In genomic region chr1:53015508-53015860, GRCh38 we compare ENCODE assay signal across 8 cellular contexts. TPM values are rescaled to one million over a fixed set of nuclear protein-coding genes. Genes with fewer than 3 reads are reported as not detected.
DNase-seq lines count a peak whose midpoint lies in the region; TF ChIP-seq lines count a peak whose summit lies in the region.

No MANE protein-coding gene starts in this region.

- intact Hi-C loops in cardiac septum (cut with DNase I) (loop anchor here (2.0 kb wide), 1 partner anchor 31 kb away; no protein-coding TSS in a partner anchor), vagina (cut with DNase I) (no loop called here)

- H3K9me3 ChIP-seq in right atrium auricular region (no peaks in the 10 kb centered on the region), vagina (no peaks in the 10 kb centered on the region)

- peaks cover 0 to 20% of the 10 kb centered on the region in 2 donors for H3K4me1 ChIP-seq in right atrium auricular region
- no peaks in the 10 kb centered on the region for H3K4me1 ChIP-seq in mesendoderm (ENCODE audit: control insufficient read depth, low read depth, low read length)
- H3K4me1 ChIP-seq in vagina, result peaks cover 25% of the 10 kb centered on the region

- H2BK15ac ChIP-seq in mesendoderm (replicated peaks; ENCODE audit: low read depth), result no peak overlapping the region

- peak overlapping the region; percentile 45 for H2BK120ac ChIP-seq in mesendoderm (ENCODE audit: low read depth, low read length)

- DNase-seq in right atrium auricular region (ENCODE audit: low spot score), result no peak
- DNase-seq in cardiac septum (ENCODE audit: low spot score), result no peak
- no peak for DNase-seq in brain microvascular endothelial cell
- DNase-seq in mesendoderm, result no peak
- DNase-seq in vagina (ENCODE audit: extremely low spot score in 2 of 2), result no peak
- DNase-seq in ACHN, result no peak
- DNase-seq in stimulated activated CD4-positive, alpha-beta T cell treated with anti-CD3 and anti-CD28 coated beads, Interleukin-15, amount 100 ng/mL, for 24 hours, result no peak
- no peak for DNase-seq in GF-D8 (lab: John Stamatoyannopoulos, UW)

- H3K27ac ChIP-seq in right atrium auricular region, result peak overlapping the region; percentile 29 to 35
- no peak overlapping the region for H3K27ac ChIP-seq in brain microvascular endothelial cell
- H3K27ac ChIP-seq in mesendoderm (ENCODE audit: low read depth, low read length), result no peak overlapping the region
- H3K27ac ChIP-seq in vagina, result peak overlapping the region; percentile 56

- H3K79me2 ChIP-seq in mesendoderm (ENCODE audit: control insufficient read depth, insufficient read depth, low read length), result no peaks in the 10 kb centered on the region

- peak overlapping the region; percentile 26 for H4K5ac ChIP-seq in mesendoderm (ENCODE audit: low read length)

- H3K36me3 ChIP-seq in right atrium auricular region (no peaks in the 10 kb centered on the region), brain microvascular endothelial cell (replicated peaks) (no peaks in the 10 kb centered on the region), mesendoderm (ENCODE audit: control insufficient read depth, insufficient read depth, low read length) (no peaks in the 10 kb centered on the region), vagina (no peaks in the 10 kb centered on the region)

- H3K23ac ChIP-seq in mesendoderm (ENCODE audit: low read length), result peak overlapping the region; percentile 90

- H3K9ac ChIP-seq in mesendoderm (ENCODE audit: low read length), result peak overlapping the region; percentile 69

- H3K27me3 ChIP-seq in right atrium auricular region, result no peaks in the 10 kb centered on the region
- H3K27me3 ChIP-seq in brain microvascular endothelial cell (replicated peaks), result no peaks in the 10 kb centered on the region
- H3K27me3 ChIP-seq in mesendoderm (ENCODE audit: insufficient read depth, low read length, poor library complexity), result no peaks in the 10 kb centered on the region
- H3K27me3 ChIP-seq in vagina, result no peaks in the 10 kb centered on the region

- H2BK5ac ChIP-seq in mesendoderm (ENCODE audit: low read length), result no peak overlapping the region

- WGBS in mesendoderm (ENCODE audit: extremely low coverage, insufficient coverage, low lambda C conversion rate), result no CpG with 5 or more reads among the region's 3 CpGs

- no peak overlapping the region for H3K4ac ChIP-seq in mesendoderm (ENCODE audit: low read depth, low read length)

- no peak overlapping the region for H4K8ac ChIP-seq in mesendoderm (ENCODE audit: low read depth, low read length)

- in situ Hi-C loops in brain microvascular endothelial cell (cut with HindIII; ENCODE audit: low pct_ligation_motif_present, low sequenced_read_pairs), result no loop called here
- in situ Hi-C loops in ACHN (cut with HindIII; ENCODE audit: low pct_ligation_motif_present, low pct_unique_long_range_greater_than_20kb, low sequenced_read_pairs), result no loop called here

- no peak overlapping the region for H2AK5ac ChIP-seq in mesendoderm (ENCODE audit: low read length)

- no peak overlapping the region for H3K18ac ChIP-seq in mesendoderm (ENCODE audit: low read length)

- H3K79me1 ChIP-seq in mesendoderm (ENCODE audit: low read length), result no peaks in the 10 kb centered on the region

- TF ChIP-seq POLR2A in vagina (IDR thresholded peaks at IDR 0.05), result no peak

- TF ChIP-seq CTCF in right atrium auricular region (IDR thresholded peaks at IDR 0.05) (no peak), brain microvascular endothelial cell (IDR thresholded peaks at IDR 0.05; ENCODE audit: low read depth, low read length, missing control alignments) (no peak), vagina (IDR thresholded peaks at IDR 0.05) (no peak)

- H3K4me3 ChIP-seq in right atrium auricular region, result peak overlapping the region; percentile 49
- H3K4me3 ChIP-seq in brain microvascular endothelial cell (ENCODE audit: low read depth, low read length), result peak overlapping the region; percentile 77
- H3K4me3 ChIP-seq in mesendoderm (ENCODE audit: low read length), result peak overlapping the region; percentile 63
- peak overlapping the region; percentile 50 to 65 for H3K4me3 ChIP-seq in vagina

- peak overlapping the region; percentile 73 for H3K4me2 ChIP-seq in mesendoderm (ENCODE audit: low read length)

- H3K56ac ChIP-seq in mesendoderm (ENCODE audit: low read length), result peak overlapping the region; percentile 71

RNA-seq across cellular contexts. Expression of gene PODN, which starts 46.5 kb away (rescaled TPM):
- total RNA-seq in right atrium auricular region (10 to 100 TPM; 44.1 to 47.2 TPM), cardiac septum (19.4 TPM), vagina (207 TPM)
- polyA plus RNA-seq in mesendoderm (2013, experiment 1 of 2), result not detected
- not detected for polyA plus RNA-seq in mesendoderm (2013, experiment 2 of 2)

Comparison
In these comparisons a context has a peak if more than half of its experiments do, and no peak if none do; other contexts are left out.
1. H3K27ac ChIP-seq: peak in right atrium auricular region (2 of 2) and vagina (single experiment); none in brain microvascular endothelial cell (single experiment) and mesendoderm (single experiment).
2. Peak in every context shown above with its lines, with median percentiles within 50 percentile points of each other: H3K4me3 ChIP-seq.